Comparison of ENCODE assay signal across 24 cellular contexts in genomic region chr13:31940076-31940475, GRCh38.
"Had no signal": no experiment of that assay in that cellular context is flagged by ENCODE, and none has a peak within 500 bp of the region (broad histone marks: within the 10 kb centered on the region; RNA-seq: fewer than 3 reads in every experiment).

No MANE protein-coding gene starts in this region.

- H3K36me3 ChIP-seq: stomach, suprapubic skin, thoracic aorta, thyroid gland, tibial artery, tibial nerve, transverse colon, upper lobe of left lung, upper lobe of right lung, uterus, vagina had no signal

- H3K4me1 ChIP-seq: testis, thyroid gland, transverse colon, uterus had no signal

- DNase-seq: stimulated activated CD4-positive, alpha-beta T cell treated with anti-CD3 and anti-CD28 coated beads, Interleukin-2, amount 100 ng/mL, for 48 hours; stimulated activated CD4-positive, alpha-beta T cell treated with anti-CD3 and anti-CD28 coated beads, Interleukin-4, amount 100 ng/mL, for 1 hour; stimulated activated CD4-positive, alpha-beta T cell treated with anti-CD3 and anti-CD28 coated beads, Interleukin-4, amount 100 ng/mL, for 24 hours; stimulated activated CD4-positive, alpha-beta T cell treated with anti-CD3 and anti-CD28 coated beads, Interleukin-4, amount 100 ng/mL, for 4 hours; stimulated activated CD8-positive, alpha-beta memory T cell treated with anti-CD3 and anti-CD28 coated beads, Interleukin-4, amount 100 ng/mL, for 48 hours; stimulated activated naive B cell treated with anti-CD40 and anti-IgM and Interleukin-4, amounts not matched to agents 10 μg/mL and 1 μg/mL and 100 μg/mL, for 72 hours; stimulated activated naive CD4-positive, alpha-beta T cell; stimulated activated naive CD4-positive, alpha-beta T cell treated with Interleukin-2 at 50 U/mL for 16 hours; stimulated activated naive CD8-positive, alpha-beta T cell treated with anti-CD3 and anti-CD28 coated beads, Interleukin-15, amount 100 ng/mL, for 72 hours; stimulated activated naive CD8-positive, alpha-beta T cell treated with anti-CD3 and anti-CD28 coated beads, Interleukin-15, Interleukin-2, amounts not matched to agents 100 U/mL and 50 U/mL, for 24 hours; stomach; substantia nigra; testis; thyroid gland; tibial artery; transverse colon; trophoblast cell; upper lobe of left lung; upper lobe of right lung; uterus had no signal

- H3K27me3 ChIP-seq: stomach, suprapubic skin, testis, thyroid gland, tibial artery, tibial nerve, transverse colon, upper lobe of left lung, upper lobe of right lung, uterus, vagina had no signal

- H3K27ac ChIP-seq: stomach, suprapubic skin, testis, thoracic aorta, thyroid gland, tibial artery, tibial nerve, transverse colon, upper lobe of left lung, upper lobe of right lung, uterus, vagina had no signal

- H3K9me3 ChIP-seq: stomach, suprapubic skin, testis, thoracic aorta, thyroid gland, tibial artery, tibial nerve, transverse colon, upper lobe of left lung, upper lobe of right lung, uterus, vagina had no signal

- H3K4me3 ChIP-seq: stomach, suprapubic skin, testis, thoracic aorta, thyroid gland, tibial artery, tibial nerve, transverse colon, upper lobe of left lung, upper lobe of right lung, uterus, vagina had no signal
